ENCODE assay signal across 1 cellular context in genomic region chr16:72027669-72028378, GRCh38.
TF ChIP-seq lines count a peak whose summit lies in the region.

No MANE protein-coding gene starts in this region.

TF ChIP-seq in HepG2, 621 proteins besides CTCF, POLR2A, EP300 and RAD21 (continued from another document):
- 0 out of 2 replicates have a peak, but pooled peaks have one; percentile 19 for TF ChIP-seq ZFY (CRISPR knock-in tag; IDR thresholded peaks at IDR 0.05)
- no peak for TF ChIP-seq TEF (CRISPR knock-in tag; IDR thresholded peaks at IDR 0.05)
- no peak for TF ChIP-seq JARID2 (CRISPR knock-in tag; IDR thresholded peaks at IDR 0.05; ENCODE audit: insufficient replicate concordance)
- TF ChIP-seq PHF8 (CRISPR knock-in tag; IDR thresholded peaks at IDR 0.05) = no peak
- TF ChIP-seq ZNF160 (CRISPR knock-in tag; IDR thresholded peaks at IDR 0.05) = no peak
- TF ChIP-seq ZMYM2 (CRISPR knock-in tag; IDR thresholded peaks at IDR 0.05) = no peak
- no peak for TF ChIP-seq HNF1B (CRISPR knock-in tag; IDR thresholded peaks at IDR 0.05)
- TF ChIP-seq CEBPB (IDR thresholded peaks at IDR 0.05; ENCODE audit: borderline replicate concordance, low read depth, low read length) = peak; percentile 54; the same call in 1 of the 2 replicates
- no peak for TF ChIP-seq FOXC1 (CRISPR knock-in tag; IDR thresholded peaks at IDR 0.05; ENCODE audit: borderline replicate concordance)
- no peak for TF ChIP-seq ARNT (IDR thresholded peaks at IDR 0.05)
- TF ChIP-seq JUND (CRISPR knock-in tag; IDR thresholded peaks at IDR 0.05) = no peak
- no peak for TF ChIP-seq PHF21A (CRISPR knock-in tag; IDR thresholded peaks at IDR 0.05)
- no peak for TF ChIP-seq MLXIP (CRISPR knock-in tag; IDR thresholded peaks at IDR 0.05; ENCODE audit: borderline replicate concordance)
- TF ChIP-seq NFE2 (CRISPR knock-in tag; IDR thresholded peaks at IDR 0.05) = no peak
- TF ChIP-seq GFI1 (CRISPR knock-in tag; IDR thresholded peaks at IDR 0.05; ENCODE audit: borderline replicate concordance) = no peak
- no peak for TF ChIP-seq ZNF256 (CRISPR knock-in tag; conservative IDR thresholded peaks at IDR 0.05)
- peak; percentile 45 to 46; a peak in 3 of 4 replicates for TF ChIP-seq MAFK (conservative IDR thresholded peaks at IDR 0.05 in 1 of 2, IDR thresholded peaks at IDR 0.05 in 1 of 2; ENCODE audit: low read length in 2 of 2)
- TF ChIP-seq ZSCAN21 (CRISPR knock-in tag; IDR thresholded peaks at IDR 0.05; ENCODE audit: borderline replicate concordance) = no peak
- no peak for TF ChIP-seq SOX13 (IDR thresholded peaks at IDR 0.05)
- TF ChIP-seq SOX13 (CRISPR knock-in tag; conservative IDR thresholded peaks at IDR 0.05 in 1 of 2, IDR thresholded peaks at IDR 0.05 in 1 of 2) = peak in 1 of 2 experiments; percentile 78; a peak in 2 of 4 replicates
- 0 out of 2 replicates have a peak, but pooled peaks have one; percentile 45 for TF ChIP-seq NR2F6 (IDR thresholded peaks at IDR 0.05)
- no peak; the same call in 1 of the 2 replicates for TF ChIP-seq NR2F6 (CRISPR knock-in tag; IDR thresholded peaks at IDR 0.05)
- TF ChIP-seq KAT8 (CRISPR knock-in tag; IDR thresholded peaks at IDR 0.05) = no peak
- TF ChIP-seq ZNF674 (CRISPR knock-in tag; IDR thresholded peaks at IDR 0.05; ENCODE audit: low read depth) = no peak
- TF ChIP-seq FOXA3 (CRISPR knock-in tag; IDR thresholded peaks at IDR 0.05) = no peak
- no peak for TF ChIP-seq ZNF646 (CRISPR knock-in tag; IDR thresholded peaks at IDR 0.05)
- TF ChIP-seq CREBL2 (CRISPR knock-in tag; IDR thresholded peaks at IDR 0.05; ENCODE audit: borderline replicate concordance) = no peak
- no peak for TF ChIP-seq TBX2 (CRISPR knock-in tag; IDR thresholded peaks at IDR 0.05; ENCODE audit: borderline replicate concordance)
- no peak for TF ChIP-seq GTF3A (CRISPR knock-in tag; conservative IDR thresholded peaks at IDR 0.05)
- no peak for TF ChIP-seq KMT2B (CRISPR knock-in tag; IDR thresholded peaks at IDR 0.05)
- no peak for TF ChIP-seq RBM39 (IDR thresholded peaks at IDR 0.05; ENCODE audit: low read depth, low read length, poor library complexity, severe bottlenecking)
- TF ChIP-seq NFE2L2 (IDR thresholded peaks at IDR 0.05; ENCODE audit: low read length) = no peak
- no peak for TF ChIP-seq ZMAT3 (CRISPR knock-in tag; conservative IDR thresholded peaks at IDR 0.05)
- no peak for TF ChIP-seq ZMYM4 (CRISPR knock-in tag; IDR thresholded peaks at IDR 0.05)
- TF ChIP-seq ZNF776 (CRISPR knock-in tag; IDR thresholded peaks at IDR 0.05) = no peak
- TF ChIP-seq PPARG (CRISPR knock-in tag; conservative IDR thresholded peaks at IDR 0.05) = peak; percentile 48; the same call in 1 of the 2 replicates
- TF ChIP-seq NAIF1 (CRISPR knock-in tag; IDR thresholded peaks at IDR 0.05; ENCODE audit: borderline replicate concordance) = no peak
- TF ChIP-seq CSRNP2 (CRISPR knock-in tag; conservative IDR thresholded peaks at IDR 0.05; ENCODE audit: low read depth) = no peak
